16 cellular contexts compared by ENCODE assay signal in the genomic region with DNA sequence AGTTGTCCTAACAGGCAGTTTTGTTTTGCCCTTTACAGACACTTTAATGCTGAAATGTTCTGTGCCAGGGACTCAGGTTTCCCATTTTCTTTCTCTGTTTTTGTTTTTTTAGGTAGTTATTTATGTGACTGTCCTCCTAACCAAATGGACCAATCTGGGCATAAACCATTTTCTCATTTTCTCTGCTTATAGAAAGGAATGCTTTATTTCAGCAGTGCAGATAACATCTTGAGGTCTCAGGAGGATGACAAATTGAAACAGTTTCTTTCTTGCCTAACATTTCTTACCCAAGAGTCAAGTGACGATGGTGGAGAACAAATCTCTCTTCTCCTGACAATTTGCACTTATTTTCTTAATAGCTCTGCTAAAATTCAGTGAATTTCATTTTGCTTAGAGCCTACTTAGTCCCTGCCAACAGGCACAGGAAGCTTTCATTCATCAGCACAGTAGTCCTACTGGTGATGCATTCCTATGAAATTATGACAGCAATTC.
DNase-seq lines count a peak whose midpoint lies in the region; TF ChIP-seq lines count a peak whose summit lies in the region.
"Had no signal": no experiment of that assay in that cellular context is flagged by ENCODE, and none has a peak within 500 bp of the region (broad histone marks: within the 10 kb centered on the region; RNA-seq: fewer than 3 reads in every experiment).

No MANE protein-coding gene starts in this region.

- 0 to 4% methylated on average over 1 of the region's 1 CpG for WGBS in GM23248 (ENCODE audit: low coverage in 1 of 2, low lambda C conversion rate in 2 of 2, missing lambda C conversion rate in 2 of 2), 2 experiments
- 11% methylated on average over 1 of the region's 1 CpG for WGBS in SK-N-SH (ENCODE audit: low lambda C conversion rate)

- peak; percentile 34 to 61; a peak in 1 of 4 replicates for TF ChIP-seq EP300 in SK-N-SH (IDR thresholded peaks at IDR 0.05; ENCODE audit: borderline replicate concordance in 1 of 2, low read depth in 1 of 2, low read length in 1 of 2)

- H3K4me2 ChIP-seq in GM23248 (ENCODE audit: unreplicated experiment) (peak overlapping the region; percentile 64), SK-N-SH (peak overlapping the region; percentile 66)

- H2AFZ ChIP-seq in GM23248: no peak overlapping the region
- no peak overlapping the region for H2AFZ ChIP-seq in SK-N-SH (ENCODE audit: low read depth)

- no peak for TF ChIP-seq POLR2A in erythroblast (IDR thresholded peaks at IDR 0.05; ENCODE audit: low read length)

- intact Hi-C loops in dorsolateral prefrontal cortex (cut with DNase I): no loop called here

- DNase-seq in GM23248: peak; percentile 84
- no peak for DNase-seq in SK-N-SH
- DNase-seq in fibroblast of peridontal ligament (ENCODE audit: extremely low read depth): peak; percentile 50
- DNase-seq in retinal pigment epithelial cell (ENCODE audit: low read depth): peak; percentile 3
- DNase-seq in erythroblast (lab: John Stamatoyannopoulos, UW): no peak
- DNase-seq in NCI-H187 (lab: John Stamatoyannopoulos, UW): no peak
- DNase-seq in dorsolateral prefrontal cortex: no peak
- DNase-seq in NCI-H2196 treated with DMSO at 0.1 percent for 48 hours (lab: John Stamatoyannopoulos, UW; ENCODE audit: unreplicated experiment): no peak
- DNase-seq: anterior cingulate cortex; CD4-positive, CD25-positive, alpha-beta regulatory T cell; effector memory CD8-positive, alpha-beta T cell; NCI-H1694 treated with DMSO at 0.1 percent for 48 hours; NCI-H526 treated with DMSO at 0.1 percent for 48 hours; right lobe of liver; stimulated activated naive CD8-positive, alpha-beta T cell treated with anti-CD3 and anti-CD28 coated beads, Interleukin-15, Interleukin-2, amounts not matched to agents 100 U/mL and 50 U/mL, for 24 hours; T1000 had no signal

- CTCF ChIA-PET in SK-N-SH (lab: Yijun Ruan, JAX): interaction anchor here (0.7 to 1.3 kb wide), 4 partner anchors 12 to 309 kb away, joined by 3 read pairs; no protein-coding TSS in a partner anchor

- in situ Hi-C loops in GM23248 (cut with MboI): no loop called here

- no peak for TF ChIP-seq RAD21 in SK-N-SH (IDR thresholded peaks at IDR 0.05; ENCODE audit: low read length)

- H3K4me1 ChIP-seq in GM23248 (ENCODE audit: insufficient read depth): peaks cover 40% of the 10 kb centered on the region
- peaks cover 20 to 46% of the 10 kb centered on the region in 2 experiments; a peak in 3 of 4 replicates for H3K4me1 ChIP-seq in SK-N-SH (ENCODE audit: control insufficient read depth in 1 of 2, insufficient read depth in 2 of 2, low read depth in 1 of 2, low read length in 1 of 2)
- H3K4me1 ChIP-seq: right lobe of liver had no signal

- peak overlapping the region; percentile 28 for H3K4me3 ChIP-seq in GM23248
- H3K4me3 ChIP-seq in SK-N-SH (ENCODE audit: low read depth in 2 of 2, low read length in 1 of 2): peak overlapping the region; percentile 17 to 37; a peak in 2 of 4 replicates
- no peak overlapping the region for H3K4me3 ChIP-seq in retinal pigment epithelial cell (ENCODE audit: low read length)
- no peak overlapping the region for H3K4me3 ChIP-seq in dorsolateral prefrontal cortex
- H3K4me3 ChIP-seq: right lobe of liver had no signal

- H3K9ac ChIP-seq in GM23248: peak overlapping the region; percentile 10; the same call in 1 of the 2 replicates
- H3K9ac ChIP-seq in SK-N-SH: peak overlapping the region; percentile 37; the same call in 1 of the 2 replicates

- H3K9me2 ChIP-seq in GM23248 (ENCODE audit: insufficient read depth): peaks cover 3% of the 10 kb centered on the region; the same call in 1 of the 2 replicates
- H3K9me2 ChIP-seq in SK-N-SH: no peaks in the 10 kb centered on the region

- H4K20me1 ChIP-seq in GM23248 (ENCODE audit: insufficient read depth) (no peaks in the 10 kb centered on the region), SK-N-SH (ENCODE audit: insufficient read depth) (peaks cover 6% of the 10 kb centered on the region; the same call in 1 of the 2 replicates)

- H3K36me3 ChIP-seq in GM23248 (ENCODE audit: low read depth): no peaks in the 10 kb centered on the region
- H3K36me3 ChIP-seq in SK-N-SH (replicated peaks in 1 of 2; ENCODE audit: control insufficient read depth in 1 of 2, insufficient read depth in 2 of 2, low read length in 1 of 2): no peaks in the 10 kb centered on the region
- H3K36me3 ChIP-seq: right lobe of liver had no signal

- POLR2A ChIA-PET in SK-N-SH (lab: Yijun Ruan, JAX): no interaction called here

- no peaks in the 10 kb centered on the region for H3K27me3 ChIP-seq in GM23248 (replicated peaks; ENCODE audit: insufficient read depth)
- H3K27me3 ChIP-seq in SK-N-SH (ENCODE audit: insufficient read depth): no peaks in the 10 kb centered on the region
- no peaks in the 10 kb centered on the region for H3K27me3 ChIP-seq in dorsolateral prefrontal cortex
- H3K27me3 ChIP-seq: right lobe of liver had no signal

- TF ChIP-seq CTCF in SK-N-SH (IDR thresholded peaks at IDR 0.05) (no peak), retinal pigment epithelial cell (conservative IDR thresholded peaks at IDR 0.05; ENCODE audit: low read depth, low read length) (no peak), dorsolateral prefrontal cortex (IDR thresholded peaks at IDR 0.05 in 54 of 56, conservative IDR thresholded peaks at IDR 0.05 in 2 of 56; ENCODE audit: low read depth in 1 of 56, partially characterized antibody in 56 of 56) (no peak)

- peak overlapping the region; percentile 59 for H3K27ac ChIP-seq in GM23248
- peak overlapping the region; percentile 67 to 75 for H3K27ac ChIP-seq in SK-N-SH (ENCODE audit: low read depth in 2 of 2, low read length in 1 of 2)
- no peak overlapping the region for H3K27ac ChIP-seq in dorsolateral prefrontal cortex
- H3K27ac ChIP-seq: right lobe of liver had no signal

- H3K9me3 ChIP-seq in GM23248 (ENCODE audit: low read depth) (no peaks in the 10 kb centered on the region), SK-N-SH (no peaks in the 10 kb centered on the region)
- H3K9me3 ChIP-seq: right lobe of liver had no signal

- peaks cover 19% of the 10 kb centered on the region; the same call in 1 of the 2 replicates for H3K79me2 ChIP-seq in GM23248 (ENCODE audit: insufficient read depth)
- peaks cover 11% of the 10 kb centered on the region for H3K79me2 ChIP-seq in SK-N-SH (ENCODE audit: insufficient read depth)

- H3F3A ChIP-seq in GM23248 (ENCODE audit: insufficient read depth): peaks cover 34% of the 10 kb centered on the region
- H3F3A ChIP-seq in SK-N-SH (replicated peaks; ENCODE audit: insufficient read depth): peaks cover 19% of the 10 kb centered on the region

TF ChIP-seq in SK-N-SH, 30 proteins besides CTCF, POLR2A, EP300 and RAD21 (continues in another document):
- no peak for TF ChIP-seq MXI1 (IDR thresholded peaks at IDR 0.05; ENCODE audit: low read depth, low read length)
- peak; percentile 44; the same call in 1 of the 2 replicates for TF ChIP-seq JUND (IDR thresholded peaks at IDR 0.05)
- TF ChIP-seq SIN3A (IDR thresholded peaks at IDR 0.05; ENCODE audit: borderline replicate concordance, low read depth, low read length): no peak
- no peak for TF ChIP-seq ELF1 (IDR thresholded peaks at IDR 0.05)
- TF ChIP-seq USF1 (IDR thresholded peaks at IDR 0.05; ENCODE audit: borderline replicate concordance, low read depth): no peak
- TF ChIP-seq FOSL2 (IDR thresholded peaks at IDR 0.05; ENCODE audit: borderline replicate concordance, low read depth): no peak; the same call in 1 of the 2 replicates
- peak; percentile 84 for TF ChIP-seq TCF12 (IDR thresholded peaks at IDR 0.05)
- no peak for TF ChIP-seq RFX5 (IDR thresholded peaks at IDR 0.05; ENCODE audit: low read length)
- TF ChIP-seq, protein P1, sequence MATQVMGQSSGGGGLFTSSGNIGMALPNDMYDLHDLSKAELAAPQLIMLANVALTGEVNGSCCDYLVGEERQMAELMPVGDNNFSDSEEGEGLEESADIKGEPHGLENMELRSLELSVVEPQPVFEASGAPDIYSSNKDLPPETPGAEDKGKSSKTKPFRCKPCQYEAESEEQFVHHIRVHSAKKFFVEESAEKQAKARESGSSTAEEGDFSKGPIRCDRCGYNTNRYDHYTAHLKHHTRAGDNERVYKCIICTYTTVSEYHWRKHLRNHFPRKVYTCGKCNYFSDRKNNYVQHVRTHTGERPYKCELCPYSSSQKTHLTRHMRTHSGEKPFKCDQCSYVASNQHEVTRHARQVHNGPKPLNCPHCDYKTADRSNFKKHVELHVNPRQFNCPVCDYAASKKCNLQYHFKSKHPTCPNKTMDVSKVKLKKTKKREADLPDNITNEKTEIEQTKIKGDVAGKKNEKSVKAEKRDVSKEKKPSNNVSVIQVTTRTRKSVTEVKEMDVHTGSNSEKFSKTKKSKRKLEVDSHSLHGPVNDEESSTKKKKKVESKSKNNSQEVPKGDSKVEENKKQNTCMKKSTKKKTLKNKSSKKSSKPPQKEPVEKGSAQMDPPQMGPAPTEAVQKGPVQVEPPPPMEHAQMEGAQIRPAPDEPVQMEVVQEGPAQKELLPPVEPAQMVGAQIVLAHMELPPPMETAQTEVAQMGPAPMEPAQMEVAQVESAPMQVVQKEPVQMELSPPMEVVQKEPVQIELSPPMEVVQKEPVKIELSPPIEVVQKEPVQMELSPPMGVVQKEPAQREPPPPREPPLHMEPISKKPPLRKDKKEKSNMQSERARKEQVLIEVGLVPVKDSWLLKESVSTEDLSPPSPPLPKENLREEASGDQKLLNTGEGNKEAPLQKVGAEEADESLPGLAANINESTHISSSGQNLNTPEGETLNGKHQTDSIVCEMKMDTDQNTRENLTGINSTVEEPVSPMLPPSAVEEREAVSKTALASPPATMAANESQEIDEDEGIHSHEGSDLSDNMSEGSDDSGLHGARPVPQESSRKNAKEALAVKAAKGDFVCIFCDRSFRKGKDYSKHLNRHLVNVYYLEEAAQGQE (IDR thresholded peaks at IDR 0.05; ENCODE audit: low read depth, low read length): no peak
- TF ChIP-seq MEF2A (IDR thresholded peaks at IDR 0.05; ENCODE audit: borderline replicate concordance, low read depth): 0 out of 2 replicates have a peak, but pooled peaks have one; percentile 34
- TF ChIP-seq RCOR1 (IDR thresholded peaks at IDR 0.05; ENCODE audit: low read length): 0 out of 2 replicates have a peak, but pooled peaks have one; percentile 2
- no peak for TF ChIP-seq FOXM1 (IDR thresholded peaks at IDR 0.05; ENCODE audit: low read depth)
- TF ChIP-seq YY1 (IDR thresholded peaks at IDR 0.05; ENCODE audit: low read depth): no peak
- TF ChIP-seq TAF1 (IDR thresholded peaks at IDR 0.05; ENCODE audit: borderline replicate concordance, low read depth, low read length): no peak

Comparison
In these comparisons a context has a peak if more than half of its experiments do, and no peak if none do; other contexts are left out.
1. DNase-seq: peak in GM23248 (single experiment), fibroblast of peridontal ligament (single experiment) and retinal pigment epithelial cell (single experiment); none in SK-N-SH (single experiment), erythroblast (0 of 2), NCI-H187 (0 of 2), dorsolateral prefrontal cortex (0 of 10) and NCI-H2196 treated with DMSO at 0.1 percent for 48 hours (single experiment).
2. H3K27ac ChIP-seq: peak in GM23248 (single experiment) and SK-N-SH (2 of 2); none in dorsolateral prefrontal cortex (0 of 59).
3. H3K4me3 ChIP-seq: peak in GM23248 (single experiment) and SK-N-SH (2 of 2); none in retinal pigment epithelial cell (single experiment) and dorsolateral prefrontal cortex (0 of 59).